Comparison of ENCODE assay signal across 26 cellular contexts in the genomic region with DNA sequence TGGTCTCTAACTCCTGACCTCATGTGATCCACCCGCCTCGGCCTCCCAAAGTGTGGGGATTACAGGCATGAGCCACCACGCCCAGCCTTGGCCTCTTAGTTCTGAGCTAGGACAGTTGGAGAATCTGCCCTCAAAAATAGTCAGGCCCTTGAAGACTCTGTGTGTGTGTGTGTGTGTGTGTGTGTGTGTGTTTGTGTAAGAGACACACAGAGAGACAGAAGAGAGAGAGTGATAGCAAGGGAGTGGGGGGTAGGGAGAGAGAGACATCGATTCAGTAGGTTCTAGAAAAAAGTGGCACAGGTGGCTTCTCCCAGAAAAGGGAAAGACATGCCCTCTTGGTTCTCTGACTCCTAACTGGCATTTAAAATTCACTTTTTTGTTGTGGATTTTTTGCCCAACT. TPM values are rescaled to one million over a fixed set of nuclear protein-coding genes. Genes with fewer than 3 reads are reported as not detected.
A peak's percentile ranks its signal among the peaks of the same experiment; 100 is the strongest.
DNase-seq lines count a peak whose midpoint lies in the region; ATAC-seq and TF ChIP-seq lines count a peak whose summit lies in the region.
"Had no signal": no experiment of that assay in that cellular context is flagged by ENCODE, and none has a peak within 500 bp of the region (broad histone marks: within the 10 kb centered on the region; RNA-seq: fewer than 3 reads in every experiment).

No MANE protein-coding gene starts in this region.

- no peak for TF ChIP-seq POLR2A in right lobe of liver (IDR thresholded peaks at IDR 0.05)

- no peak for DNase-seq in activated T-cell treated with anti-CD3 and anti-CD28 coated beads, Interleukin-2, amount 50 U/mL, for 24 hours
- DNase-seq in activated T-cell treated with anti-CD3 and anti-CD28 coated beads, Interleukin-2, amount 50 U/mL, for 48 hours: no peak
- DNase-seq in right lobe of liver (peak in 1 of 3 donors; percentile 39), type B pancreatic cell (ENCODE audit: extremely low spot score, unreplicated experiment) (no peak), DMS153 treated with DMSO at 0.1 percent for 48 hours (lab: John Stamatoyannopoulos, UW; ENCODE audit: unreplicated experiment) (no peak)
- DNase-seq: activated CD4-positive, alpha-beta memory T cell treated with anti-CD3 and anti-CD28 coated beads for 36 hours; adrenal gland; dermis blood vessel endothelial cell; glutamatergic neuron; naive B cell; NCI-H1105 treated with DMSO at 0.1 percent for 48 hours; NCI-H2081 treated with DMSO at 0.1 percent for 48 hours; NCI-H446; SHP77; sigmoid colon; stimulated activated CD8-positive, alpha-beta memory T cell treated with anti-CD3 and anti-CD28 coated beads, Interleukin-4, amount 100 ng/mL, for 48 hours; T1000; upper lobe of left lung had no signal

- H3K27ac ChIP-seq in right lobe of liver: peak overlapping the region in 2 of 3 donors; percentile 83 to 90
- H3K27ac ChIP-seq: adrenal gland, HL-60, sigmoid colon, upper lobe of left lung had no signal

- no peaks in the 10 kb centered on the region for H3K36me3 Mint-ChIP-seq in activated T-cell treated with anti-CD3 and anti-CD28 coated beads, Interleukin-2, amount 50 U/mL, for 24 hours (ENCODE audit: low read depth)
- no peaks in the 10 kb centered on the region for H3K36me3 Mint-ChIP-seq in type B pancreatic cell
- H3K36me3 Mint-ChIP-seq: activated CD4-positive, alpha-beta memory T cell treated with anti-CD3 and anti-CD28 coated beads for 36 hours had no signal

- H3K4me1 Mint-ChIP-seq in activated T-cell treated with anti-CD3 and anti-CD28 coated beads, Interleukin-2, amount 50 U/mL, for 24 hours (ENCODE audit: low read depth): no peaks in the 10 kb centered on the region
- peaks cover 12% of the 10 kb centered on the region for H3K4me1 Mint-ChIP-seq in type B pancreatic cell (ENCODE audit: unreplicated experiment)
- H3K4me1 Mint-ChIP-seq: B cell, naive B cell had no signal

- H3K36me3 ChIP-seq in right lobe of liver: peaks cover 0 to 1% (median 0%) of the 10 kb centered on the region in 4 donors
- H3K36me3 ChIP-seq: adrenal gland, pancreas, sigmoid colon, upper lobe of left lung had no signal

- H3K9me3 Mint-ChIP-seq in activated T-cell treated with anti-CD3 and anti-CD28 coated beads, Interleukin-2, amount 50 U/mL, for 24 hours: no peaks in the 10 kb centered on the region
- H3K9me3 Mint-ChIP-seq in type B pancreatic cell: no peaks in the 10 kb centered on the region
- H3K9me3 Mint-ChIP-seq: activated CD4-positive, alpha-beta memory T cell treated with anti-CD3 and anti-CD28 coated beads for 36 hours had no signal

- H3K27me3 Mint-ChIP-seq in activated T-cell treated with anti-CD3 and anti-CD28 coated beads, Interleukin-2, amount 50 U/mL, for 24 hours: no peaks in the 10 kb centered on the region
- no peaks in the 10 kb centered on the region for H3K27me3 Mint-ChIP-seq in type B pancreatic cell
- H3K27me3 Mint-ChIP-seq: B cell had no signal

- WGBS in right lobe of liver (ENCODE audit: insufficient coverage, low coverage, low lambda C conversion rate, missing lambda C conversion rate): 14% methylated on average over 1 of the region's 4 CpGs

- H3K9me3 ChIP-seq in right lobe of liver: no peaks in the 10 kb centered on the region
- H3K9me3 ChIP-seq: adrenal gland, pancreas, sigmoid colon, upper lobe of left lung had no signal

- TF ChIP-seq CTCF in right lobe of liver (IDR thresholded peaks at IDR 0.05): no peak
- TF ChIP-seq CTCF in type B pancreatic cell (conservative IDR thresholded peaks at IDR 0.05): no peak

- peak overlapping the region; percentile 38 for H3K27ac Mint-ChIP-seq in activated T-cell treated with anti-CD3 and anti-CD28 coated beads, Interleukin-2, amount 50 U/mL, for 24 hours
- peak overlapping the region; percentile 65 for H3K27ac Mint-ChIP-seq in type B pancreatic cell
- H3K27ac Mint-ChIP-seq: activated CD4-positive, alpha-beta memory T cell treated with anti-CD3 and anti-CD28 coated beads for 36 hours; B cell; memory B cell had no signal

- ATAC-seq in right lobe of liver (peak in 1 of 4 donors; percentile 6), GM18858 (IDR thresholded peaks at IDR 0.05; ENCODE audit: unreplicated experiment) (no peak)

- no peaks in the 10 kb centered on the region for H3K27me3 ChIP-seq in right lobe of liver
- H3K27me3 ChIP-seq: adrenal gland, pancreas, sigmoid colon, upper lobe of left lung had no signal

- peaks cover 0 to 45% (median 22%) of the 10 kb centered on the region in 4 donors for H3K4me1 ChIP-seq in right lobe of liver
- H3K4me1 ChIP-seq: adrenal gland, upper lobe of left lung had no signal

- H3K4me3 Mint-ChIP-seq in activated T-cell treated with anti-CD3 and anti-CD28 coated beads, Interleukin-2, amount 50 U/mL, for 24 hours: no peak overlapping the region
- H3K4me3 Mint-ChIP-seq in type B pancreatic cell: no peak overlapping the region
- H3K4me3 Mint-ChIP-seq: activated CD4-positive, alpha-beta memory T cell treated with anti-CD3 and anti-CD28 coated beads for 36 hours; B cell; memory B cell; naive B cell had no signal

- intact Hi-C loops in right lobe of liver (cut with DNase I): no loop called here

- H3K4me3 ChIP-seq in right lobe of liver: no peak overlapping the region
- H3K4me3 ChIP-seq: adrenal gland, pancreas, sigmoid colon, upper lobe of left lung had no signal

RNA-seq across cellular contexts. Expression of a gene that starts 5.4 kb away (rescaled TPM):
- total RNA-seq in right lobe of liver (10 to 100 TPM in 5 of 6 experiments, 1 to 10 TPM in 1; 9.8 to 20.5 (median 19.0) TPM), type B pancreatic cell (ENCODE audit: low replicate concordance) (7.2 and 9.6 TPM in 2 replicates)
- total RNA-seq: A172; activated CD4-positive, alpha-beta memory T cell treated with anti-CD3 and anti-CD28 coated beads for 36 hours; B cell; bronchial epithelial cell; Daoy; dermis blood vessel endothelial cell had no signal

RNA-seq across cellular contexts. Expression of a gene that starts 32.5 kb away (rescaled TPM):
- 10 to 100 TPM in 2 of 6 experiments, 1 to 10 TPM in 4; 6.7 to 12.2 (median 8.8) TPM for total RNA-seq in right lobe of liver
- total RNA-seq in type B pancreatic cell (ENCODE audit: low replicate concordance): 15.1 and 21.2 TPM in 2 replicates

RNA-seq across cellular contexts. Expression of a gene that starts 55.3 kb away (rescaled TPM):
- 10 to 100 TPM in 2 of 6 experiments, 1 to 10 TPM in 4; 1.6 to 19.2 (median 4.1) TPM for total RNA-seq in right lobe of liver
- total RNA-seq in type B pancreatic cell (ENCODE audit: low replicate concordance): 0.17 and 0.19 TPM in 2 replicates
